In the genomic region with DNA sequence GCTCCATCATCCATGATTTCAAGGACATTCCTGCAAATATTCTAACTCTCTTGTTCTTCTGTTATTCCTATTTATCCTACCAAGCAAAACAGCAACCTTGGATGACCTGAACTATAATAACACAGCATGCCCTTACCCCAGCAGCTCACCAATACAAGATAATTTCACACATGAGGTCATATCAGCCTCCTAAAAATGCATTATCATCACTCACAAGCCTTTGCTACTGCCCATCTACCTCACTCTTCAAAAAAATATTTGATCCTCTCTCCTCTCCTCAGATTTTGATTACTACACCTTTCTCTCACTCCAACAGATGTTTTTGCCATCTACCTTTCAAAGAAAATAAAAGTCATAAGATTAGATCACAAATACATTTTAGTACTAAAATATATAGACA, we compare ENCODE assay signal across 34 cellular contexts.
"Had no signal": no experiment of that assay in that cellular context is flagged by ENCODE, and none has a peak within 500 bp of the region (broad histone marks: within the 10 kb centered on the region; RNA-seq: fewer than 3 reads in every experiment).

No MANE protein-coding gene starts in this region.

- H3K36me3 ChIP-seq: MG63 had no signal

- H3K9me3 ChIP-seq: MG63 had no signal

- DNase-seq: Karpas-422, Kasumi-1, MG63, MM.1S, MV-4-11, NCI-H1048, NCI-H1092, NCI-H1092 treated with DMSO at 0.1 percent for 48 hours, NCI-H1105, NCI-H1105 treated with DMSO at 0.1 percent for 48 hours, NCI-H1417, NCI-H1417 treated with DMSO at 0.1 percent for 48 hours, NCI-H1436, NCI-H1436 treated with DMSO at 0.1 percent for 48 hours, NCI-H146, NCI-H1694, NCI-H1694 treated with DMSO at 0.1 percent for 48 hours, NCI-H187, NCI-H187 treated with DMSO at 0.1 percent for 48 hours, NCI-H1930, NCI-H2029, NCI-H2029 treated with DMSO at 0.1 percent for 48 hours, NCI-H2081, NCI-H2081 treated with DMSO at 0.1 percent for 48 hours, NCI-H2107, NCI-H2171, NCI-H2171 treated with DMSO at 0.1 percent for 48 hours, NCI-H2227 treated with DMSO at 0.1 percent for 48 hours, NCI-H226, NCI-H345, NCI-H446, NCI-H446 treated with DMSO at 0.1 percent for 48 hours, NCI-H510A, NCI-H510A treated with DMSO at 0.1 percent for 48 hours had no signal

- H3K4me3 ChIP-seq: MG63 had no signal

- H3K27me3 ChIP-seq: MG63 had no signal
